Comparison of ENCODE assay signal across 24 cellular contexts in genomic region chr2:97891611-97892010, GRCh38.
"Had no signal": no experiment of that assay in that cellular context is flagged by ENCODE, and none has a peak within 500 bp of the region (broad histone marks: within the 10 kb centered on the region; RNA-seq: fewer than 3 reads in every experiment).

No MANE protein-coding gene starts in this region.

- H3K27ac ChIP-seq: HL-60, KMS-11, RWPE1 had no signal

- H3K4me3 Mint-ChIP-seq: IgD-negative memory B cell, T-cell had no signal

- H3K27ac Mint-ChIP-seq: IgD-negative memory B cell, T-cell had no signal

- DNase-seq: Kasumi-1, MM.1S, NCI-H1092 treated with DMSO at 0.1 percent for 48 hours, NCI-H1417 treated with DMSO at 0.1 percent for 48 hours, NCI-H146, NCI-H1694 treated with DMSO at 0.1 percent for 48 hours, NCI-H1930, NCI-H2081, NCI-H2107, NCI-H2227 treated with DMSO at 0.1 percent for 48 hours, NCI-H524, NCI-H526 treated with DMSO at 0.1 percent for 48 hours, NCI-H748 treated with DMSO at 0.1 percent for 48 hours, PC-3, SHP77, SK-N-SH, SW 1271, T-cell had no signal

- H3K27me3 Mint-ChIP-seq: IgD-negative memory B cell, T-cell had no signal

- ATAC-seq: K562, Panc1, PC-3, T-cell had no signal

- H3K4me3 ChIP-seq: K562 had no signal

- H3K4me2 ChIP-seq: KMS-11, SK-N-SH had no signal

- H3K4me1 Mint-ChIP-seq: T-cell had no signal

- H3K9ac ChIP-seq: KMS-11, SK-N-SH had no signal

- H3K9me3 ChIP-seq: SK-N-SH had no signal
